In genomic region chrX:118594697-118595420, GRCh38 we compare ENCODE assay signal across 15 cellular contexts.
DNase-seq lines count a peak whose midpoint lies in the region; ATAC-seq, FAIRE-seq and TF ChIP-seq lines count a peak whose summit lies in the region.
"Had no signal": no experiment of that assay in that cellular context is flagged by ENCODE, and none has a peak within 500 bp of the region (broad histone marks: within the 10 kb centered on the region; RNA-seq: fewer than 3 reads in every experiment).

No MANE protein-coding gene starts in this region.

- no peak for ATAC-seq in activated T-cell treated with anti-CD3 and anti-CD28 coated beads, Interleukin-2, amount 50 U/mL, for 72 hours (replicated peaks in 1 of 2)
- ATAC-seq in effector memory CD8-positive, alpha-beta T cell (replicated peaks), result no peak
- ATAC-seq in stimulated activated effector memory CD8-positive, alpha-beta T cell treated with anti-CD3 and anti-CD28 coated beads, Interleukin-12 subunit alpha, Interleukin-12 subunit beta, amount 100 ng/mL, for 72 hours, result no peak
- ATAC-seq in GM19463 (IDR thresholded peaks at IDR 0.05; ENCODE audit: unreplicated experiment), result no peak
- ATAC-seq: left lobe of liver, WTC11 had no signal

- no peak overlapping the region for H3K4me3 Mint-ChIP-seq in activated T-cell treated with anti-CD3 and anti-CD28 coated beads, Interleukin-2, amount 50 U/mL, for 72 hours
- no peak overlapping the region for H3K4me3 Mint-ChIP-seq in effector memory CD8-positive, alpha-beta T cell
- no peak overlapping the region for H3K4me3 Mint-ChIP-seq in stimulated activated effector memory CD8-positive, alpha-beta T cell treated with anti-CD3 and anti-CD28 coated beads, Interleukin-12 subunit alpha, Interleukin-12 subunit beta, amount 100 ng/mL, for 72 hours
- H3K4me3 Mint-ChIP-seq: WTC11 had no signal

- FAIRE-seq in GM12891 (lab: Jason Lieb, UNC), result no peak
- FAIRE-seq: bronchial epithelial cell, urothelium cell line had no signal

- peaks cover 4 to 6% of the 10 kb centered on the region in 2 donors for H3K36me3 Mint-ChIP-seq in activated T-cell treated with anti-CD3 and anti-CD28 coated beads, Interleukin-2, amount 50 U/mL, for 72 hours (ENCODE audit: insufficient read depth in 2 of 2)
- peaks cover 61% of the 10 kb centered on the region for H3K36me3 Mint-ChIP-seq in effector memory CD8-positive, alpha-beta T cell (ENCODE audit: insufficient read depth)
- peaks cover 77% of the 10 kb centered on the region for H3K36me3 Mint-ChIP-seq in stimulated activated effector memory CD8-positive, alpha-beta T cell treated with anti-CD3 and anti-CD28 coated beads, Interleukin-12 subunit alpha, Interleukin-12 subunit beta, amount 100 ng/mL, for 72 hours

- peak overlapping the region; percentile 96 for H3K27ac Mint-ChIP-seq in activated T-cell treated with anti-CD3 and anti-CD28 coated beads, Interleukin-2, amount 50 U/mL, for 72 hours
- peak overlapping the region; percentile 41 to 78 for H3K27ac Mint-ChIP-seq in effector memory CD8-positive, alpha-beta T cell
- H3K27ac Mint-ChIP-seq in stimulated activated effector memory CD8-positive, alpha-beta T cell treated with anti-CD3 and anti-CD28 coated beads, Interleukin-12 subunit alpha, Interleukin-12 subunit beta, amount 100 ng/mL, for 72 hours, result peak overlapping the region; percentile 65
- H3K27ac Mint-ChIP-seq: WTC11 had no signal

- H3K9me3 Mint-ChIP-seq in activated T-cell treated with anti-CD3 and anti-CD28 coated beads, Interleukin-2, amount 50 U/mL, for 72 hours, result no peaks in the 10 kb centered on the region
- no peaks in the 10 kb centered on the region for H3K9me3 Mint-ChIP-seq in effector memory CD8-positive, alpha-beta T cell
- no peaks in the 10 kb centered on the region for H3K9me3 Mint-ChIP-seq in stimulated activated effector memory CD8-positive, alpha-beta T cell treated with anti-CD3 and anti-CD28 coated beads, Interleukin-12 subunit alpha, Interleukin-12 subunit beta, amount 100 ng/mL, for 72 hours
- H3K9me3 Mint-ChIP-seq: WTC11 had no signal

- no peaks in the 10 kb centered on the region for H3K4me1 Mint-ChIP-seq in activated T-cell treated with anti-CD3 and anti-CD28 coated beads, Interleukin-2, amount 50 U/mL, for 72 hours (ENCODE audit: low read depth)
- no peaks in the 10 kb centered on the region for H3K4me1 Mint-ChIP-seq in effector memory CD8-positive, alpha-beta T cell (ENCODE audit: low read depth in 2 of 2)
- peaks cover 8% of the 10 kb centered on the region for H3K4me1 Mint-ChIP-seq in stimulated activated effector memory CD8-positive, alpha-beta T cell treated with anti-CD3 and anti-CD28 coated beads, Interleukin-12 subunit alpha, Interleukin-12 subunit beta, amount 100 ng/mL, for 72 hours

- H3K27me3 Mint-ChIP-seq in activated T-cell treated with anti-CD3 and anti-CD28 coated beads, Interleukin-2, amount 50 U/mL, for 72 hours (ENCODE audit: low read depth), result no peaks in the 10 kb centered on the region
- no peaks in the 10 kb centered on the region for H3K27me3 Mint-ChIP-seq in effector memory CD8-positive, alpha-beta T cell

- TF ChIP-seq POLR2A in GM12891 (IDR thresholded peaks at IDR 0.05; ENCODE audit: low read depth, low read length), result no peak

- DNase-seq in activated T-cell treated with anti-CD3 and anti-CD28 coated beads, Interleukin-2, amount 50 U/mL, for 72 hours, result no peak
- DNase-seq in activated T-cell treated with anti-CD3 and anti-CD28 coated beads, Interleukin-2, amount 50 U/mL, for 48 hours, result no peak
- peak; percentile 39 for DNase-seq in NOMO-1 treated with DMSO at 0.1 percent for 48 hours (lab: John Stamatoyannopoulos, UW; ENCODE audit: unreplicated experiment)
- DNase-seq in effector memory CD8-positive, alpha-beta T cell, result no peak
- DNase-seq in stimulated activated effector memory CD8-positive, alpha-beta T cell treated with anti-CD3 and anti-CD28 coated beads, Interleukin-12 subunit alpha, Interleukin-12 subunit beta, amount 100 ng/mL, for 72 hours (ENCODE audit: low spot score in 2 of 2), result no peak
- DNase-seq in GM12891 (ENCODE audit: insufficient read length, low spot score), result no peak
- no peak for DNase-seq in NK-92 treated with Interleukin-12 subunit alpha and Interleukin-12 subunit beta, amount 100 ng/mL, for 24 hours (lab: John Stamatoyannopoulos, UW)
- DNase-seq: KG1; SK-N-SH; stimulated activated CD4-positive, alpha-beta T cell treated with anti-CD3 and anti-CD28 coated beads, Interleukin-15, amount 100 ng/mL, for 24 hours had no signal

TF ChIP-seq in GM12891, 5 proteins besides CTCF, POLR2A, EP300 and RAD21:
- TF ChIP-seq TAF1 (IDR thresholded peaks at IDR 0.05; ENCODE audit: low read depth, low read length), result no peak
